Comparison of ENCODE assay signal across 8 cellular contexts in genomic region chr16:11560701-11561439, GRCh38. TPM values are rescaled to one million over a fixed set of nuclear protein-coding genes. Genes with fewer than 3 reads are reported as not detected.
DNase-seq lines count a peak whose midpoint lies in the region; ATAC-seq and TF ChIP-seq lines count a peak whose summit lies in the region.

No MANE protein-coding gene starts in this region.

- peak overlapping the region; percentile 97 to 98 for H3K27ac Mint-ChIP-seq in natural killer cell

- ATAC-seq in natural killer cell = peak; percentile 72 to 91 (median 80)
- ATAC-seq in upper lobe of left lung (ENCODE audit: low FRiP score in 2 of 2) = peak; percentile 58 to 65
- ATAC-seq in HG02571 (IDR thresholded peaks at IDR 0.05; ENCODE audit: unreplicated experiment) = no peak

- no peaks in the 10 kb centered on the region for H3K9me3 Mint-ChIP-seq in natural killer cell

- H3K27ac ChIP-seq in colonic mucosa (peak overlapping the region; percentile 53), upper lobe of left lung (peak overlapping the region; percentile 65 to 73 (median 72))

- peak; percentile 43 for DNase-seq in stimulated activated CD4-positive, alpha-beta T cell treated with anti-CD3 and anti-CD28 coated beads, Interleukin-15, amount 100 ng/mL, for 24 hours
- DNase-seq in stimulated activated CD4-positive, alpha-beta T cell treated with anti-CD3 and anti-CD28 coated beads, Interleukin-2, amount 100 ng/mL, for 48 hours = no peak
- DNase-seq in colonic mucosa (no peak), natural killer cell (peak; percentile 72), upper lobe of left lung (peak in 1 of 2 donors; percentile 29), DMS53 (lab: John Stamatoyannopoulos, UW) (no peak), NCI-H1092 treated with DMSO at 0.1 percent for 48 hours (lab: John Stamatoyannopoulos, UW) (no peak)

- H3K4me1 ChIP-seq in colonic mucosa (no peaks in the 10 kb centered on the region), upper lobe of left lung (peaks cover 0 to 40% (median 21%) of the 10 kb centered on the region in 4 donors)

- H3K27me3 ChIP-seq in colonic mucosa = no peaks in the 10 kb centered on the region
- H3K27me3 ChIP-seq in upper lobe of left lung = no peaks in the 10 kb centered on the region

- intact Hi-C loops in colonic mucosa (cut with DNase I) (no loop called here), natural killer cell (cut with micrococcal nuclease) (loop anchor here (1.0 to 5.0 kb wide), 6 partner anchors 11 to 309 kb away; no protein-coding TSS in a partner anchor)

- peaks cover 71 to 76% of the 10 kb centered on the region in 2 donors for H3K4me1 Mint-ChIP-seq in natural killer cell

- TF ChIP-seq CTCF in colonic mucosa (IDR thresholded peaks at IDR 0.05) (no peak), natural killer cell (IDR thresholded peaks at IDR 0.05) (no peak), upper lobe of left lung (IDR thresholded peaks at IDR 0.05) (no peak)

- H3K36me3 ChIP-seq in colonic mucosa = peaks cover 8% of the 10 kb centered on the region
- H3K36me3 ChIP-seq in upper lobe of left lung = peaks cover 3 to 10% (median 7%) of the 10 kb centered on the region in 4 donors

- H3K27me3 Mint-ChIP-seq in natural killer cell (ENCODE audit: low read depth in 2 of 2) = no peaks in the 10 kb centered on the region

- H3K4me3 ChIP-seq in colonic mucosa (no peak overlapping the region), upper lobe of left lung (peak overlapping the region in 1 of 4 donors; percentile 4)

- no peaks in the 10 kb centered on the region for H3K9me3 ChIP-seq in colonic mucosa
- H3K9me3 ChIP-seq in upper lobe of left lung = peaks cover 0 to 1% (median 0%) of the 10 kb centered on the region in 4 donors

- peak in 2 of 4 donors; percentile 33 to 51 for TF ChIP-seq EP300 in upper lobe of left lung (IDR thresholded peaks at IDR 0.05)

- peaks cover 18% of the 10 kb centered on the region for H3K36me3 Mint-ChIP-seq in natural killer cell

- 44 to 69% methylated on average over 18 to 19 of the region's 19 CpGs for WGBS in upper lobe of left lung, 2 donors

- peak overlapping the region; percentile 50 to 51 for H3K9ac ChIP-seq in colonic mucosa (ENCODE audit: low read depth in 2 of 2, low read length in 2 of 2)

- H3K4me3 Mint-ChIP-seq in natural killer cell = peak overlapping the region; percentile 97

- peak in 1 of 4 donors; percentile 26 for TF ChIP-seq POLR2A in upper lobe of left lung (IDR thresholded peaks at IDR 0.05)

RNA-seq across cellular contexts. Expression of gene LITAF, which starts 25.8 kb away (rescaled TPM):
- total RNA-seq in colonic mucosa (100 to 1,000 TPM; 144 to 211 TPM), natural killer cell (100 to 1,000 TPM; 584 to 772 (median 726) TPM), upper lobe of left lung (100 to 1,000 TPM in 4 of 6 donors, 10 to 100 TPM in 2; 65.8 to 281 (median 113) TPM)

Comparison
In these comparisons a context has a peak if more than half of its experiments do, and no peak if none do; other contexts are left out.
1. DNase-seq: peak in stimulated activated CD4-positive, alpha-beta T cell treated with anti-CD3 and anti-CD28 coated beads, Interleukin-15, amount 100 ng/mL, for 24 hours (single experiment) and natural killer cell (single experiment); none in stimulated activated CD4-positive, alpha-beta T cell treated with anti-CD3 and anti-CD28 coated beads, Interleukin-2, amount 100 ng/mL, for 48 hours (0 of 2), colonic mucosa (single experiment), DMS53 (single experiment) and NCI-H1092 treated with DMSO at 0.1 percent for 48 hours (single experiment).